In the genomic region with DNA sequence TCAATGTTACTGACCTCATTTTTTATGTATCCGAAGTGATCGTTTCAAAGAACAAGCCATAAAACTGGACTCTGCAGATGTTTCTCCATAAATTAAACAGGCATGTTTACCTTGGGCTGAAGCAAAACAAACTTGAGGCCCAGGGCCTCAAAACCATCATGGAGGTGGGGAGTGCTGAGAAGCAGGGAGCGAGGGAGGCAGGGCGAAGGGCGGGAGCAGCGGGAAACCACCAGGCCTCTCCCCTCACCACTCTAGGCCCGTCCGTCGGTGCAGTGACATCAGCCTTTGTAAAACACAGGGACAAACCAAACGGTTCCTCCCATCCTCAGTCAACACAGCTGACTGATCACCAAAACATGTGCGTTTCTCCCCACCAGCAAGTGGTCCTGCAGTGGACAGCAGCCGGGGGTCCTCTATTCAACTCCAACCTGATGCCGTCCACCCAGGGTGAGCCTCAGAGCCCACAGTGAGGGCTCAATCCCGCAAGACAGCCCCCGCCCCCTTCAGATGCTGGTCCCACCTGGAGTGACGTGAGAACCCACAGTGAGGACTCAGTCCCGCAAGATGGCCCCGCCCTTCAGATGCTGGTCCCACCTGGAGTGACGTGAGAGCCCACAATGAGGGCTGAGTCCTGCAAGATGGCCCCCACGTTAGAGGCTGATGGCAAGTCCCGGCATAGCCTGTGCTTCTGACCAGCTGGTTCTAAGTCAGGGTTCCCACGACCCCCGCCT, we compare ENCODE assay signal across 24 cellular contexts.
"Had no signal": no experiment of that assay in that cellular context is flagged by ENCODE, and none has a peak within 500 bp of the region (broad histone marks: within the 10 kb centered on the region; RNA-seq: fewer than 3 reads in every experiment).

No MANE protein-coding gene starts in this region.

- H3K27ac ChIP-seq: epithelial cell of prostate, heart right ventricle, neural progenitor cell, psoas muscle, right atrium auricular region, tibial nerve had no signal

- DNase-seq: activated B cell treated with CpG ODN at 0.5 μM for 24 hours; activated CD4-positive, alpha-beta T cell treated with anti-CD3 and anti-CD28 coated beads for 4 hours; activated CD4-positive, alpha-beta T cell treated with anti-CD3 and anti-CD28 coated beads, Interleukin-2, amount 50 U/mL, for 48 hours; activated CD8-positive, alpha-beta memory T cell treated with anti-CD3 and anti-CD28 coated beads, Interleukin-2, amount 50 U/mL, for 48 hours; activated naive CD4-positive, alpha-beta T cell treated with Interleukin-2 at 50 U/mL for 16 hours; activated naive CD8-positive, alpha-beta T cell treated with anti-CD3 and anti-CD28 coated beads, Interleukin-2, amount 10 ng/mL, durations not matched to agents 7 days and 5 days; activated T-cell treated with anti-CD3 and anti-CD28 coated beads, Interleukin-2, amount 50 U/mL, for 4 hours; amniotic stem cell; cerebellar nuclear complex; cortex of kidney; endodermal cell; foreskin fibroblast; heart right ventricle; kidney glomerular epithelial cell; stimulated activated CD4-positive, alpha-beta T cell treated with anti-CD3 and anti-CD28 coated beads, Interleukin-12 subunit alpha, Interleukin-12 subunit beta, amount 100 ng/mL, for 4 hours; stimulated activated CD4-positive, alpha-beta T cell treated with anti-CD3 and anti-CD28 coated beads, Interleukin-4, amount 100 ng/mL, for 4 hours; T1000 had no signal

- H3K4me1 Mint-ChIP-seq: activated B cell treated with CpG ODN at 0.5 μM for 24 hours; activated naive CD8-positive, alpha-beta T cell treated with anti-CD3 and anti-CD28 coated beads, Interleukin-2, amount 10 ng/mL, durations not matched to agents 7 days and 5 days; endodermal cell; memory B cell had no signal

- H3K36me3 ChIP-seq: heart right ventricle, neural progenitor cell, right atrium auricular region, tibial nerve had no signal

- H3K27me3 Mint-ChIP-seq: activated B cell treated with CpG ODN at 0.5 μM for 24 hours had no signal

- H3K4me3 ChIP-seq: heart right ventricle, neural progenitor cell, psoas muscle, right atrium auricular region, tibial nerve had no signal

- H3K36me3 Mint-ChIP-seq: activated naive CD8-positive, alpha-beta T cell treated with anti-CD3 and anti-CD28 coated beads, Interleukin-2, amount 10 ng/mL, durations not matched to agents 7 days and 5 days; memory B cell had no signal

- H3K27ac Mint-ChIP-seq: activated B cell treated with CpG ODN at 0.5 μM for 24 hours; activated naive CD8-positive, alpha-beta T cell treated with anti-CD3 and anti-CD28 coated beads, Interleukin-2, amount 10 ng/mL, durations not matched to agents 7 days and 5 days; endodermal cell; memory B cell; neural progenitor cell; stimulated activated naive CD8-positive, alpha-beta T cell treated with anti-CD3 and anti-CD28 coated beads, Interleukin-15, Interleukin-2, amounts not matched to agents 100 ng/mL and 50 ng/mL, for 24 hours had no signal

- H2AFZ ChIP-seq: neural progenitor cell had no signal

- H3K9me3 ChIP-seq: psoas muscle had no signal

- H3K27me3 ChIP-seq: neural progenitor cell, right atrium auricular region, tibial nerve had no signal

- H3K4me3 Mint-ChIP-seq: activated B cell treated with CpG ODN at 0.5 μM for 24 hours; activated naive CD8-positive, alpha-beta T cell treated with anti-CD3 and anti-CD28 coated beads, Interleukin-2, amount 10 ng/mL, durations not matched to agents 7 days and 5 days; activated T-cell treated with anti-CD3 and anti-CD28 coated beads, Interleukin-2, amount 50 U/mL, for 4 hours; endodermal cell; memory B cell; neural progenitor cell; stimulated activated naive CD8-positive, alpha-beta T cell treated with anti-CD3 and anti-CD28 coated beads, Interleukin-15, Interleukin-2, amounts not matched to agents 100 ng/mL and 50 ng/mL, for 24 hours had no signal

- H3K9me3 Mint-ChIP-seq: activated T-cell treated with anti-CD3 and anti-CD28 coated beads, Interleukin-2, amount 50 U/mL, for 4 hours; memory B cell; stimulated activated naive CD8-positive, alpha-beta T cell treated with anti-CD3 and anti-CD28 coated beads, Interleukin-15, Interleukin-2, amounts not matched to agents 100 ng/mL and 50 ng/mL, for 24 hours had no signal

- H3K9ac ChIP-seq: neural progenitor cell had no signal

- H3K4me1 ChIP-seq: heart right ventricle, neural progenitor cell, psoas muscle, right atrium auricular region, tibial nerve had no signal

- H3K4me2 ChIP-seq: neural progenitor cell had no signal
